Comparison of ENCODE assay signal across 20 cellular contexts in genomic region chr19:391726-392374, GRCh38. TPM values are rescaled to one million over a fixed set of nuclear protein-coding genes. Genes with fewer than 3 reads are reported as not detected.
A peak's percentile ranks its signal among the peaks of the same experiment; 100 is the strongest.
DNase-seq lines count a peak whose midpoint lies in the region; ATAC-seq lines count a peak whose summit lies in the region.
"Had no signal": no experiment of that assay in that cellular context is flagged by ENCODE, and none has a peak within 500 bp of the region (broad histone marks: within the 10 kb centered on the region; RNA-seq: fewer than 3 reads in every experiment).

No MANE protein-coding gene starts in this region.

- no peak overlapping the region for H3K4me3 Mint-ChIP-seq in effector memory CD8-positive, alpha-beta T cell
- H3K4me3 Mint-ChIP-seq: CD8-positive, alpha-beta T cell had no signal

- H2AFZ ChIP-seq in neuronal stem cell (ENCODE audit: low read length), result no peak overlapping the region

- peak overlapping the region; percentile 76 for H3K23ac ChIP-seq in neuronal stem cell (ENCODE audit: low read depth, low read length, poor library complexity)

- no peak overlapping the region for H3K4me2 ChIP-seq in neuronal stem cell (ENCODE audit: insufficient read depth, low read length, poor library complexity, severe bottlenecking)
- H3K4me2 ChIP-seq: KMS-11 had no signal

- WGBS in right cardiac atrium, result 88% methylated on average over 30 of the region's 30 CpGs
- WGBS in neuronal stem cell (ENCODE audit: extremely low coverage in 2 of 2, insufficient read length in 2 of 2, insufficient replicate concordance in 1 of 2), 2 donors, result no CpG with 5 or more reads among the region's 30 CpGs

- DNase-seq in Right ventricle myocardium inferior (ENCODE audit: missing footprints), result peak; percentile 48
- DNase-seq in right cardiac atrium, result no peak
- DNase-seq in effector memory CD8-positive, alpha-beta T cell, result no peak
- DNase-seq in neuronal stem cell (ENCODE audit: low spot score), result no peak
- DNase-seq: C1 segment of cervical spinal cord; Caco-2; CD8-positive, alpha-beta T cell; IMR-90; MM.1S; NCI-H1694; NCI-H2029 treated with DMSO at 0.1 percent for 48 hours; NCI-H2227 treated with DMSO at 0.1 percent for 48 hours; NCI-H524; NCI-H774; SJCRH30 had no signal

- H3K9ac ChIP-seq in neuronal stem cell (ENCODE audit: low read depth, low read length, poor library complexity), result no peak overlapping the region
- H3K9ac ChIP-seq: KMS-11 had no signal

- no peaks in the 10 kb centered on the region for H3K9me3 ChIP-seq in right cardiac atrium (ENCODE audit: control insufficient read depth, low read length)
- peaks cover 4 to 5% of the 10 kb centered on the region in 2 donors for H3K9me3 ChIP-seq in neuronal stem cell (replicated peaks in 1 of 2; ENCODE audit: control insufficient read depth in 2 of 2, insufficient read depth in 1 of 2, low read depth in 1 of 2, low read length in 2 of 2)
- H3K9me3 ChIP-seq: Caco-2, SJCRH30 had no signal

- H2BK15ac ChIP-seq in neuronal stem cell (ENCODE audit: low read length), result peak overlapping the region; percentile 74

- intact Hi-C loops in Right ventricle myocardium inferior (cut with DNase I), result no loop called here
- intact Hi-C loops in right cardiac atrium (cut with DNase I), result loop anchor here in 2 of 4 donors (5.0 to 10.0 kb wide), 2 partner anchors 90 to 93 kb away; no protein-coding TSS in a partner anchor

- H3K27ac ChIP-seq in right cardiac atrium (ENCODE audit: low read length), result no peak overlapping the region
- H3K27ac ChIP-seq in neuronal stem cell (replicated peaks; ENCODE audit: low read length), result no peak overlapping the region
- H3K27ac ChIP-seq: KMS-11, SJCRH30 had no signal

- no peaks in the 10 kb centered on the region for H3K36me3 ChIP-seq in neuronal stem cell (replicated peaks in 1 of 2; ENCODE audit: control insufficient read depth in 2 of 2, insufficient read depth in 2 of 2, low read length in 2 of 2)
- H3K36me3 ChIP-seq: SJCRH30 had no signal

- H2BK5ac ChIP-seq in neuronal stem cell (ENCODE audit: low read length), result peak overlapping the region; percentile 54

- H3K27me3 Mint-ChIP-seq in effector memory CD8-positive, alpha-beta T cell, result peaks cover 9 to 18% of the 10 kb centered on the region in 2 donors

- no peaks in the 10 kb centered on the region for H3K79me1 ChIP-seq in neuronal stem cell (ENCODE audit: low read depth, low read length)

- H3K9me3 Mint-ChIP-seq in effector memory CD8-positive, alpha-beta T cell, result peaks cover 9 to 19% of the 10 kb centered on the region in 2 donors
- H3K9me3 Mint-ChIP-seq: CD8-positive, alpha-beta T cell had no signal

- H3K18ac ChIP-seq in neuronal stem cell (ENCODE audit: low read length), result peak overlapping the region; percentile 80

- peak overlapping the region; percentile 97 for H2AK5ac ChIP-seq in neuronal stem cell (ENCODE audit: low read depth, low read length)

- H2BK12ac ChIP-seq in neuronal stem cell (ENCODE audit: low read length), result peak overlapping the region; percentile 65

- peak overlapping the region; percentile 59 to 69 for H3K27ac Mint-ChIP-seq in effector memory CD8-positive, alpha-beta T cell
- H3K27ac Mint-ChIP-seq: CD8-positive, alpha-beta T cell had no signal

- no peak overlapping the region for H4K8ac ChIP-seq in neuronal stem cell (ENCODE audit: low read depth, low read length)

- H3K4me3 ChIP-seq in right cardiac atrium (ENCODE audit: low read length), result no peak overlapping the region
- no peak overlapping the region for H3K4me3 ChIP-seq in neuronal stem cell (ENCODE audit: low read length in 2 of 2)
- H3K4me3 ChIP-seq: SJCRH30 had no signal

- peaks cover 0 to 8% of the 10 kb centered on the region in 2 donors for H3K4me1 Mint-ChIP-seq in effector memory CD8-positive, alpha-beta T cell (ENCODE audit: low read depth in 2 of 2)

- no peaks in the 10 kb centered on the region for H3K27me3 ChIP-seq in right cardiac atrium (ENCODE audit: control insufficient read depth, insufficient read depth)
- peaks cover 0 to 2% (median 0%) of the 10 kb centered on the region in 3 experiments for H3K27me3 ChIP-seq in neuronal stem cell (ENCODE audit: control insufficient read depth in 3 of 3, insufficient read depth in 3 of 3, low read depth in 1 of 3, low read length in 3 of 3)
- H3K27me3 ChIP-seq: SJCRH30 had no signal

- H3K36me3 Mint-ChIP-seq in effector memory CD8-positive, alpha-beta T cell (ENCODE audit: insufficient read depth), result peaks cover 7% of the 10 kb centered on the region
- H3K36me3 Mint-ChIP-seq: CD8-positive, alpha-beta T cell had no signal

- H3K4me1 ChIP-seq in right cardiac atrium (ENCODE audit: control insufficient read depth, insufficient read depth, low read length) (no peaks in the 10 kb centered on the region), neuronal stem cell (ENCODE audit: control insufficient read depth in 2 of 2, insufficient read depth in 1 of 2, low read depth in 1 of 2, low read length in 2 of 2) (peaks cover 0 to 8% of the 10 kb centered on the region in 2 donors)
- H3K4me1 ChIP-seq: Caco-2, SJCRH30 had no signal

- peak overlapping the region; percentile 54 for H2BK120ac ChIP-seq in neuronal stem cell (ENCODE audit: low read depth, low read length)

- peak overlapping the region; percentile 75 for H4K91ac ChIP-seq in neuronal stem cell (ENCODE audit: low read depth, low read length, poor library complexity)

- ATAC-seq in Right ventricle myocardium inferior (no peak), right cardiac atrium (no peak), HG02970 (IDR thresholded peaks at IDR 0.05; ENCODE audit: low FRiP score, unreplicated experiment) (no peak), HG03565 (IDR thresholded peaks at IDR 0.05; ENCODE audit: unreplicated experiment) (no peak), HG03139 (IDR thresholded peaks at IDR 0.05; ENCODE audit: unreplicated experiment) (no peak)
- no peak for ATAC-seq in effector memory CD8-positive, alpha-beta T cell (replicated peaks)
- ATAC-seq: CD8-positive, alpha-beta T cell; SK-N-SH treated with all-trans-retinoic acid at 6 μM for 48 hours had no signal

- peak overlapping the region; percentile 19 for H3K4ac ChIP-seq in neuronal stem cell (ENCODE audit: low read length)

- H3K14ac ChIP-seq in neuronal stem cell (ENCODE audit: low read length), result peak overlapping the region; percentile 75

RNA-seq across cellular contexts. Expression of gene C2CD4C, which starts 17.1 kb away (rescaled TPM):
- total RNA-seq in Right ventricle myocardium inferior (1.0 TPM), right cardiac atrium (1 to 10 TPM in 1 of 4 donors, under 1 TPM in 3; 0.35 to 1.2 (median 0.63) TPM)
- 0.79 TPM for polyA plus RNA-seq in right cardiac atrium
- 13.6 TPM for polyA plus RNA-seq in neuronal stem cell (2013, experiment 1 of 2)
- 12.7 TPM for polyA plus RNA-seq in neuronal stem cell (2013, experiment 2 of 2)
- total RNA-seq: CD8-positive, alpha-beta T cell had no signal

RNA-seq across cellular contexts. Expression of gene MIER2, which starts 47.3 kb away (rescaled TPM):
- 16.3 TPM for total RNA-seq in Right ventricle myocardium inferior
- total RNA-seq in right cardiac atrium, result 10 to 100 TPM; 14.7 to 23.1 (median 18.9) TPM
- polyA plus RNA-seq in right cardiac atrium, result 15.1 TPM
- polyA plus RNA-seq in neuronal stem cell (2013, experiment 1 of 2), result 40.2 TPM
- 41.0 TPM for polyA plus RNA-seq in neuronal stem cell (2013, experiment 2 of 2)
